ENCODE assay signal across 8 cellular contexts in genomic region chr1:151165281-151165737, GRCh38. TPM values are rescaled to one million over a fixed set of nuclear protein-coding genes. Genes with fewer than 3 reads are reported as not detected.
A peak's percentile ranks its signal among the peaks of the same experiment; 100 is the strongest.
DNase-seq lines count a peak whose midpoint lies in the region; ATAC-seq, FAIRE-seq and TF ChIP-seq lines count a peak whose summit lies in the region.

No MANE protein-coding gene starts in this region.

- H3K36me3 ChIP-seq in muscle layer of colon (ENCODE audit: insufficient read depth, low read length) (peaks cover 36% of the 10 kb centered on the region), uterus (no peaks in the 10 kb centered on the region)

- peak; percentile 3 for ATAC-seq in HG02981 (IDR thresholded peaks at IDR 0.05; ENCODE audit: unreplicated experiment)
- no peak for ATAC-seq in GM18505 (IDR thresholded peaks at IDR 0.05; ENCODE audit: unreplicated experiment)

- peak; percentile 58 for FAIRE-seq in D721Med (lab: Jason Lieb, UNC)

- no peak for TF ChIP-seq POLR2A in uterus (IDR thresholded peaks at IDR 0.05)
- no peak for TF ChIP-seq POLR2A in GM18505 (IDR thresholded peaks at IDR 0.05; ENCODE audit: borderline replicate concordance, extremely low read depth, insufficient read depth, insufficient read length)

- peak overlapping the region; percentile 99 for H3K4me3 ChIP-seq in epithelial cell of proximal tubule (ENCODE audit: low read depth, low read length)
- peak overlapping the region; percentile 58 to 92 for H3K4me3 ChIP-seq in muscle layer of colon (ENCODE audit: low read depth in 1 of 2, low read length in 2 of 2)
- H3K4me3 ChIP-seq in uterus: peak overlapping the region; percentile 68 to 91

- no peaks in the 10 kb centered on the region for H3K9me3 ChIP-seq in muscle layer of colon (ENCODE audit: low read length)
- no peaks in the 10 kb centered on the region for H3K9me3 ChIP-seq in uterus

- DNase-seq in D721Med (ENCODE audit: insufficient read length, low spot score) (peak; percentile 88), SK-MEL-5 (ENCODE audit: low read depth, low spot score) (peak; percentile 32), epithelial cell of proximal tubule (ENCODE audit: low read depth) (no peak), uterus (peak; percentile 71), GM19238 (ENCODE audit: insufficient read length, low spot score) (no peak)

- intact Hi-C loops in uterus (cut with DNase I; ENCODE audit: low total_unique reads): no loop called here

- peak overlapping the region; percentile 98 for H3K27ac ChIP-seq in muscle layer of colon (ENCODE audit: low read depth, low read length)
- H3K27ac ChIP-seq in uterus: peak overlapping the region; percentile 91 to 95

- H3K9ac ChIP-seq in muscle layer of colon (ENCODE audit: low read length): peak overlapping the region; percentile 82

- no peak for TF ChIP-seq CTCF in D721Med (IDR thresholded peaks at IDR 0.05; ENCODE audit: insufficient read depth, missing control alignments)
- no peak for TF ChIP-seq CTCF in epithelial cell of proximal tubule (conservative IDR thresholded peaks at IDR 0.05; ENCODE audit: low read depth, low read length)
- no peak for TF ChIP-seq CTCF in uterus (IDR thresholded peaks at IDR 0.05)

- H3K4me1 ChIP-seq in muscle layer of colon (ENCODE audit: insufficient read depth, low read length): peaks cover 26% of the 10 kb centered on the region
- peaks cover 9 to 14% of the 10 kb centered on the region in 2 donors for H3K4me1 ChIP-seq in uterus

- in situ Hi-C loops in SK-MEL-5 (cut with HindIII; ENCODE audit: low pct_unique_long_range_greater_than_20kb, low sequenced_read_pairs): no loop called here

- H3K27me3 ChIP-seq in muscle layer of colon (ENCODE audit: control insufficient read depth in 1 of 2, insufficient read depth in 2 of 2, low read length in 2 of 2) (no peaks in the 10 kb centered on the region), uterus (no peaks in the 10 kb centered on the region)

RNA-seq across cellular contexts. Expression of gene LYSMD1, which starts 0.4 kb away (rescaled TPM):
- 17.7 and 22.1 TPM in 2 replicates for total RNA-seq in SK-MEL-5 (2014; rRNA removed; shearing (Covaris generic))
- 6.7 and 9.0 TPM in 2 replicates for polyA plus RNA-seq in SK-MEL-5 (2015; cell fraction: cytosol; rRNA removed)
- 11.7 and 12.6 TPM in 2 replicates for polyA plus RNA-seq in SK-MEL-5 (2015; cell fraction: nucleus; rRNA removed)
- total RNA-seq in epithelial cell of proximal tubule (4.5 and 7.2 TPM in 2 replicates), uterus (10 to 100 TPM in 2 of 4 donors, 1 to 10 TPM in 2; 6.4 to 32.9 (median 11.1) TPM)

RNA-seq across cellular contexts. Expression of gene SCNM1, which starts 0.6 kb away (rescaled TPM):
- 90.9 and 110 TPM in 2 replicates for total RNA-seq in SK-MEL-5 (2014; rRNA removed; shearing (Covaris generic))
- 43.2 and 49.2 TPM in 2 replicates for polyA plus RNA-seq in SK-MEL-5 (2015; cell fraction: cytosol; rRNA removed)
- polyA plus RNA-seq in SK-MEL-5 (2015; cell fraction: nucleus; rRNA removed): 91.2 and 121 TPM in 2 replicates
- total RNA-seq in epithelial cell of proximal tubule (44.9 and 47.8 TPM in 2 replicates), uterus (100 to 1,000 TPM in 1 of 4 donors, 10 to 100 TPM in 2, 1 to 10 TPM in 1; 3.2 to 186 (median 21.3) TPM)

RNA-seq across cellular contexts. Expression of gene TNFAIP8L2, which starts 8.9 kb away (rescaled TPM):
- total RNA-seq in SK-MEL-5 (2014; rRNA removed; shearing (Covaris generic)): not detected in 2 replicates
- polyA plus RNA-seq in SK-MEL-5 (2015; cell fraction: cytosol; rRNA removed): not detected in 2 replicates
- polyA plus RNA-seq in SK-MEL-5 (2015; cell fraction: nucleus; rRNA removed): not detected in 2 replicates
- not detected in 2 replicates for total RNA-seq in epithelial cell of proximal tubule
- total RNA-seq in uterus: 10 to 100 TPM in 1 of 4 donors, 1 to 10 TPM in 3; 1.0 to 27.1 (median 3.1) TPM

RNA-seq across cellular contexts. Expression of gene TMOD4, which starts 10.5 kb away (rescaled TPM):
- 0.80 and 1.2 TPM in 2 replicates for total RNA-seq in SK-MEL-5 (2014; rRNA removed; shearing (Covaris generic))
- polyA plus RNA-seq in SK-MEL-5 (2015; cell fraction: cytosol; rRNA removed): 0.75 TPM in 1 of 2 replicates, not detected in the other
- polyA plus RNA-seq in SK-MEL-5 (2015; cell fraction: nucleus; rRNA removed): not detected in 2 replicates
- total RNA-seq in epithelial cell of proximal tubule (0.46 TPM in 1 of 2 replicates, not detected in the other), uterus (under 1 TPM in 1 of 4 donors, not detected in 3; 0.26 TPM)

RNA-seq across cellular contexts. Expression of gene SEMA6C, which starts 18.9 kb away (rescaled TPM):
- 0.53 and 1.1 TPM in 2 replicates for total RNA-seq in SK-MEL-5 (2014; rRNA removed; shearing (Covaris generic))
- polyA plus RNA-seq in SK-MEL-5 (2015; cell fraction: cytosol; rRNA removed): 5.7 and 6.1 TPM in 2 replicates
- 18.0 and 24.1 TPM in 2 replicates for polyA plus RNA-seq in SK-MEL-5 (2015; cell fraction: nucleus; rRNA removed)
- total RNA-seq in epithelial cell of proximal tubule: 2.2 and 6.0 TPM in 2 replicates
- 10 to 100 TPM in 2 of 4 donors, 1 to 10 TPM in 1, under 1 TPM in 1; 0.88 to 31.3 (median 10.4) TPM for total RNA-seq in uterus

Comparison
In these comparisons a context has a peak if more than half of its experiments do, and no peak if none do; other contexts are left out.
1. DNase-seq: peak in D721Med (single experiment), SK-MEL-5 (single experiment) and uterus (2 of 2); none in epithelial cell of proximal tubule (single experiment) and GM19238 (single experiment).
2. Peak in every context shown above with its lines, with median percentiles within 50 percentile points of each other: H3K4me3 ChIP-seq.